34 cellular contexts compared by ENCODE assay signal in the genomic region with DNA sequence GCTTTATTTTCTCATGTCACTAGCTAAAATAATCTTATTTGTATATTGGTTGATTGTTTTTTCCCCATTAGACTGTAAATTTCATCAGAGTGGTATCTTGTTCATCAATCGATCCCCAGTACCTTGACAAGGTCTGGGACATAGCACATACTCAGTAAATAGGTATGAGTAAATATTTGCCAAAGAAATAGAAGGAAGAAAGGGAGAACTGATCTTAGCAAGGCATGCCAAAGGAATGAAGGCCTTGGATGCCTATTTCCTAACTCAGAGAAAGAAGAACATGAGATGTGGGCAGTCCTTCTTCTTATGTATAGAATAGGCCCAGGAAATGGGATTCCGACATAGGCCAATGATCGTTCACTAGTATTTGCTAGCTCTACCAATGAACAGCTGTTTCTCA. TPM values are rescaled to one million over a fixed set of nuclear protein-coding genes. Genes with fewer than 3 reads are reported as not detected.
"Had no signal": no experiment of that assay in that cellular context is flagged by ENCODE, and none has a peak within 500 bp of the region (broad histone marks: within the 10 kb centered on the region; RNA-seq: fewer than 3 reads in every experiment).

No MANE protein-coding gene starts in this region.

- H3K36me3 ChIP-seq: adrenal gland, breast epithelium, gastrocnemius medialis had no signal

- ATAC-seq: activated T-cell treated with anti-CD3 and anti-CD28 coated beads, Interleukin-2, amount 50 U/mL, for 72 hours; foreskin keratinocyte; gastrocnemius medialis; heart left ventricle had no signal

- H3K9me3 Mint-ChIP-seq: activated CD4-positive, alpha-beta memory T cell treated with anti-CD3 and anti-CD28 coated beads, Interleukin-2, amount 10 ng/mL, durations not matched to agents 7 days and 5 days; activated CD4-positive, alpha-beta T cell treated with anti-CD3 and anti-CD28 coated beads, Interleukin-2, amount 10 ng/mL, durations not matched to agents 7 days and 5 days; activated T-cell treated with anti-CD3 and anti-CD28 coated beads, Interleukin-2, amount 50 U/mL, for 24 hours; activated T-cell treated with anti-CD3 and anti-CD28 coated beads, Interleukin-2, amount 50 U/mL, for 72 hours; dendritic cell treated with granulocyte-macrophage colony-stimulating factor and Interleukin-4, amounts not matched to agents 40 ng/mL and 50 ng/mL, for 4 days; endodermal cell had no signal

- H3K27me3 Mint-ChIP-seq: activated CD4-positive, alpha-beta memory T cell treated with anti-CD3 and anti-CD28 coated beads, Interleukin-2, amount 10 ng/mL, durations not matched to agents 7 days and 5 days; activated CD4-positive, alpha-beta T cell treated with anti-CD3 and anti-CD28 coated beads, Interleukin-2, amount 10 ng/mL, durations not matched to agents 7 days and 5 days; activated naive CD8-positive, alpha-beta T cell; activated T-cell treated with anti-CD3 and anti-CD28 coated beads, Interleukin-2, amount 50 U/mL, for 24 hours; brain; central memory CD8-positive, alpha-beta T cell; dendritic cell treated with granulocyte-macrophage colony-stimulating factor and Interleukin-4, amounts not matched to agents 40 ng/mL and 50 ng/mL, for 4 days had no signal

- H3K27ac ChIP-seq: adrenal gland, breast epithelium, coronary artery, dorsolateral prefrontal cortex, esophagus muscularis mucosa, foreskin keratinocyte, gastrocnemius medialis, heart left ventricle had no signal

- H3K4me3 ChIP-seq: adrenal gland, breast epithelium, coronary artery, dorsolateral prefrontal cortex, esophagus muscularis mucosa, gastrocnemius medialis, heart left ventricle had no signal

- H3K9me3 ChIP-seq: adrenal gland, breast epithelium, esophagus muscularis mucosa, gastrocnemius medialis, heart left ventricle had no signal

- DNase-seq: activated CD4-positive, alpha-beta memory T cell treated with anti-CD3 and anti-CD28 coated beads, Interleukin-2, amount 10 ng/mL, durations not matched to agents 7 days and 5 days; activated CD4-positive, alpha-beta T cell treated with anti-CD3 and anti-CD28 coated beads for 1 hour; activated CD4-positive, alpha-beta T cell treated with anti-CD3 and anti-CD28 coated beads for 4 hours; activated CD4-positive, alpha-beta T cell treated with anti-CD3 and anti-CD28 coated beads, Interleukin-2, amount 10 ng/mL, durations not matched to agents 7 days and 5 days; activated CD4-positive, alpha-beta T cell treated with anti-CD3 and anti-CD28 coated beads, Interleukin-2, amount 50 U/mL, for 4 hours; activated CD4-positive, CD25-positive, alpha-beta regulatory T cell; activated CD8-positive, alpha-beta memory T cell treated with anti-CD3 and anti-CD28 coated beads, Interleukin-2, amount 50 U/mL, for 48 hours; activated gamma-delta T cell treated with Interleukin-2 at 50 U/mL for 16 hours; activated naive CD4-positive, alpha-beta T cell treated with anti-CD3 and anti-CD28 coated beads, Interleukin-2, amount 50 U/mL, for 16 hours; activated naive CD4-positive, alpha-beta T cell treated with Interleukin-2 at 50 U/mL for 16 hours; activated T-cell treated with anti-CD3 and anti-CD28 coated beads for 4 hours; activated T-cell treated with anti-CD3 and anti-CD28 coated beads, Interleukin-2, amount 50 U/mL, for 24 hours; activated T-cell treated with anti-CD3 and anti-CD28 coated beads, Interleukin-2, amount 50 U/mL, for 72 hours; adrenal gland; amygdala; aorta; dorsolateral prefrontal cortex; effector memory CD4-positive, alpha-beta T cell; endodermal cell; erythroblast; foreskin keratinocyte; gastrocnemius medialis; glutamatergic neuron; heart left ventricle; T-helper 2 cell had no signal

- H3K4me1 ChIP-seq: adrenal gland, breast epithelium, esophagus muscularis mucosa, foreskin keratinocyte, gastrocnemius medialis, heart left ventricle had no signal

- H3K4me3 Mint-ChIP-seq: activated CD4-positive, alpha-beta memory T cell treated with anti-CD3 and anti-CD28 coated beads, Interleukin-2, amount 10 ng/mL, durations not matched to agents 7 days and 5 days; activated CD4-positive, alpha-beta T cell treated with anti-CD3 and anti-CD28 coated beads, Interleukin-2, amount 10 ng/mL, durations not matched to agents 7 days and 5 days; activated naive CD8-positive, alpha-beta T cell; activated T-cell treated with anti-CD3 and anti-CD28 coated beads, Interleukin-2, amount 50 U/mL, for 24 hours; activated T-cell treated with anti-CD3 and anti-CD28 coated beads, Interleukin-2, amount 50 U/mL, for 72 hours; brain; central memory CD8-positive, alpha-beta T cell; dendritic cell treated with granulocyte-macrophage colony-stimulating factor and Interleukin-4, amounts not matched to agents 40 ng/mL and 50 ng/mL, for 4 days; endodermal cell had no signal

- H3K27me3 ChIP-seq: adrenal gland, breast epithelium, dorsolateral prefrontal cortex, esophagus muscularis mucosa, foreskin keratinocyte, gastrocnemius medialis, heart left ventricle had no signal

- H3K4me1 Mint-ChIP-seq: activated CD4-positive, alpha-beta memory T cell treated with anti-CD3 and anti-CD28 coated beads, Interleukin-2, amount 10 ng/mL, durations not matched to agents 7 days and 5 days; activated CD4-positive, alpha-beta T cell treated with anti-CD3 and anti-CD28 coated beads, Interleukin-2, amount 10 ng/mL, durations not matched to agents 7 days and 5 days; central memory CD8-positive, alpha-beta T cell had no signal

- H3K27ac Mint-ChIP-seq: activated CD4-positive, alpha-beta memory T cell treated with anti-CD3 and anti-CD28 coated beads, Interleukin-2, amount 10 ng/mL, durations not matched to agents 7 days and 5 days; activated CD4-positive, alpha-beta T cell treated with anti-CD3 and anti-CD28 coated beads, Interleukin-2, amount 10 ng/mL, durations not matched to agents 7 days and 5 days; activated naive CD8-positive, alpha-beta T cell; activated T-cell treated with anti-CD3 and anti-CD28 coated beads, Interleukin-2, amount 50 U/mL, for 24 hours; activated T-cell treated with anti-CD3 and anti-CD28 coated beads, Interleukin-2, amount 50 U/mL, for 72 hours; brain; dendritic cell treated with granulocyte-macrophage colony-stimulating factor and Interleukin-4, amounts not matched to agents 40 ng/mL and 50 ng/mL, for 4 days; endodermal cell had no signal

RNA-seq across cellular contexts. Expression of a gene that starts 54.7 kb away (rescaled TPM):
- total RNA-seq: aorta, cardiac septum, cerebellum, gastrocnemius medialis, heart left ventricle had no signal
- polyA plus RNA-seq: aorta, heart left ventricle had no signal
